Comparison of ENCODE assay signal across 8 cellular contexts in genomic region chr9:121059998-121060636, GRCh38. TPM values are rescaled to one million over a fixed set of nuclear protein-coding genes. Genes with fewer than 3 reads are reported as not detected.
DNase-seq lines count a peak whose midpoint lies in the region; ATAC-seq and TF ChIP-seq lines count a peak whose summit lies in the region.

No MANE protein-coding gene starts in this region.

- CTCF ChIA-PET in PC-3 (lab: Charles Lee) = interaction anchor here (0.6 to 1.3 kb wide), 9 partner anchors 8 to 78 kb away, joined by 3 to 18 read pairs (median 5); no protein-coding TSS in a partner anchor

- H3K27me3 ChIP-seq in PC-3 (ENCODE audit: low read length) = no peaks in the 10 kb centered on the region
- H3K27me3 ChIP-seq in colonic mucosa = no peaks in the 10 kb centered on the region
- H3K27me3 ChIP-seq in lung (ENCODE audit: control insufficient read depth, insufficient read depth) = no peaks in the 10 kb centered on the region

- H4K20me1 ChIP-seq in PC-3 (ENCODE audit: low read length) = no peaks in the 10 kb centered on the region

- TF ChIP-seq EP300 in Ishikawa (IDR thresholded peaks at IDR 0.05; ENCODE audit: borderline replicate concordance) = no peak

- H3K27ac ChIP-seq in PC-3 (ENCODE audit: low read length) (no peak overlapping the region), colonic mucosa (no peak overlapping the region), lung (ENCODE audit: low read depth in 1 of 2, low read length in 1 of 2) (no peak overlapping the region)

- ATAC-seq in PC-3 = peak; percentile 67
- no peak for ATAC-seq in lung (ENCODE audit: insufficient read depth, low FRiP score)
- ATAC-seq in HG02642 (IDR thresholded peaks at IDR 0.05; ENCODE audit: poor library complexity, unreplicated experiment) = no peak
- ATAC-seq in GM21360 (IDR thresholded peaks at IDR 0.05; ENCODE audit: unreplicated experiment) = no peak

- no peaks in the 10 kb centered on the region for H3K36me3 ChIP-seq in PC-3 (ENCODE audit: low read depth, low read length)
- H3K36me3 ChIP-seq in colonic mucosa = no peaks in the 10 kb centered on the region
- no peaks in the 10 kb centered on the region for H3K36me3 ChIP-seq in lung (ENCODE audit: control insufficient read depth in 2 of 2, insufficient read depth in 2 of 2, low read length in 2 of 2)

- H3K4me3 ChIP-seq in PC-3 (ENCODE audit: low read length) (no peak overlapping the region), colonic mucosa (no peak overlapping the region), lung (no peak overlapping the region)

- H3K79me2 ChIP-seq in PC-3 (ENCODE audit: low read length) = no peaks in the 10 kb centered on the region

- WGBS in lung, 2 donors = 22 to 31% methylated on average over 6 of the region's 6 CpGs

- peak overlapping the region; percentile 60; the same call in 1 of the 2 replicates for H3K4me2 ChIP-seq in PC-3 (ENCODE audit: low read length)

- intact Hi-C loops in PC-3 (cut with micrococcal nuclease) = loop anchor here (1.0 to 2.0 kb wide), 2 partner anchors 25 to 75 kb away; no protein-coding TSS in a partner anchor
- intact Hi-C loops in colonic mucosa (cut with DNase I) = loop anchor here (5.0 kb wide), 2 partner anchors 68 to 303 kb away; no protein-coding TSS in a partner anchor

- no peaks in the 10 kb centered on the region for H3K9me2 ChIP-seq in PC-3 (replicated peaks; ENCODE audit: low read length)

- TF ChIP-seq CTCF in PC-3 (conservative IDR thresholded peaks at IDR 0.05; ENCODE audit: low read depth, low read length) = peak; percentile 78
- peak; percentile 65 for TF ChIP-seq CTCF in colonic mucosa (IDR thresholded peaks at IDR 0.05)
- TF ChIP-seq CTCF in lung (IDR thresholded peaks at IDR 0.05; ENCODE audit: control extremely low read depth, extremely low read depth) = peak; percentile 64

- H3K9ac ChIP-seq in PC-3 (ENCODE audit: low read length) = no peak overlapping the region
- no peak overlapping the region for H3K9ac ChIP-seq in colonic mucosa (ENCODE audit: low read depth in 2 of 2, low read length in 2 of 2)

- no TSS peak for BruUV-seq in PC-3 (replicated peaks; lab: Mats Ljungman, UMichigan)

- peak; percentile 64 for TF ChIP-seq RAD21 in Ishikawa (IDR thresholded peaks at IDR 0.05; ENCODE audit: low read depth)

- H3K9me3 ChIP-seq in PC-3 (ENCODE audit: low read length) (no peaks in the 10 kb centered on the region), colonic mucosa (no peaks in the 10 kb centered on the region), lung (ENCODE audit: control insufficient read depth in 2 of 2, insufficient read depth in 1 of 2, low read length in 1 of 2) (no peaks in the 10 kb centered on the region)

- peak overlapping the region; percentile 73 for H2AFZ ChIP-seq in PC-3 (ENCODE audit: low read length)

- POLR2A ChIA-PET in PC-3 (lab: Charles Lee; ENCODE audit: unreplicated experiment) = no interaction called here

- peak; percentile 54 for DNase-seq in SIG-M5 treated with dmso at 0.1 percent for 504 hours (lab: John Stamatoyannopoulos, UW; ENCODE audit: unreplicated experiment)
- no peak for DNase-seq in SIG-M5 (lab: John Stamatoyannopoulos, UW)
- DNase-seq in PC-3 = peak; percentile 81
- peak; percentile 30 for DNase-seq in colonic mucosa
- DNase-seq in lung (ENCODE audit: low spot score) = peak; percentile 40

- no peaks in the 10 kb centered on the region for H3K4me1 ChIP-seq in PC-3 (ENCODE audit: insufficient read depth, low read length)
- H3K4me1 ChIP-seq in colonic mucosa = no peaks in the 10 kb centered on the region
- no peaks in the 10 kb centered on the region for H3K4me1 ChIP-seq in lung (ENCODE audit: control insufficient read depth in 2 of 2, insufficient read depth in 2 of 2, low read length in 2 of 2)

- no peaks in the 10 kb centered on the region for H3F3A ChIP-seq in PC-3 (ENCODE audit: low read length, unreplicated experiment)

TF ChIP-seq in Ishikawa, 13 proteins besides CTCF, POLR2A, EP300 and RAD21:
- no peak for TF ChIP-seq ZBTB7A (IDR thresholded peaks at IDR 0.05; ENCODE audit: low read depth)
- no peak for TF ChIP-seq CEBPB (IDR thresholded peaks at IDR 0.05)
- no peak for TF ChIP-seq YY1 (IDR thresholded peaks at IDR 0.05; ENCODE audit: low read depth)
TF ChIP-seq in Ishikawa: peak in this region for 0.

RNA-seq across cellular contexts. Expression of gene C5, which starts 10.0 kb away (rescaled TPM):
- total RNA-seq in PC-3 (2014; rRNA removed) = 1.6 and 2.9 TPM in 2 replicates
- total RNA-seq in colonic mucosa = 1 to 10 TPM; 1.5 to 1.6 TPM
- 10 to 100 TPM; 16.4 to 53.2 TPM for total RNA-seq in lung
- polyA plus RNA-seq in lung = 1 to 10 TPM; 9.5 to 9.8 TPM

RNA-seq across cellular contexts. Expression of gene CNTRL, which starts 14.6 kb away (rescaled TPM):
- total RNA-seq in PC-3 (2014; rRNA removed) = 6.0 and 7.9 TPM in 2 replicates
- total RNA-seq in colonic mucosa = 10 to 100 TPM in 1 of 2 donors, 1 to 10 TPM in 1; 6.1 to 11.3 TPM
- 10 to 100 TPM; 25.7 to 42.9 TPM for total RNA-seq in lung
- polyA plus RNA-seq in lung = 10 to 100 TPM in 1 of 2 donors, 1 to 10 TPM in 1; 9.5 to 10.8 TPM
